1 cellular context compared by ENCODE assay signal in the genomic region with DNA sequence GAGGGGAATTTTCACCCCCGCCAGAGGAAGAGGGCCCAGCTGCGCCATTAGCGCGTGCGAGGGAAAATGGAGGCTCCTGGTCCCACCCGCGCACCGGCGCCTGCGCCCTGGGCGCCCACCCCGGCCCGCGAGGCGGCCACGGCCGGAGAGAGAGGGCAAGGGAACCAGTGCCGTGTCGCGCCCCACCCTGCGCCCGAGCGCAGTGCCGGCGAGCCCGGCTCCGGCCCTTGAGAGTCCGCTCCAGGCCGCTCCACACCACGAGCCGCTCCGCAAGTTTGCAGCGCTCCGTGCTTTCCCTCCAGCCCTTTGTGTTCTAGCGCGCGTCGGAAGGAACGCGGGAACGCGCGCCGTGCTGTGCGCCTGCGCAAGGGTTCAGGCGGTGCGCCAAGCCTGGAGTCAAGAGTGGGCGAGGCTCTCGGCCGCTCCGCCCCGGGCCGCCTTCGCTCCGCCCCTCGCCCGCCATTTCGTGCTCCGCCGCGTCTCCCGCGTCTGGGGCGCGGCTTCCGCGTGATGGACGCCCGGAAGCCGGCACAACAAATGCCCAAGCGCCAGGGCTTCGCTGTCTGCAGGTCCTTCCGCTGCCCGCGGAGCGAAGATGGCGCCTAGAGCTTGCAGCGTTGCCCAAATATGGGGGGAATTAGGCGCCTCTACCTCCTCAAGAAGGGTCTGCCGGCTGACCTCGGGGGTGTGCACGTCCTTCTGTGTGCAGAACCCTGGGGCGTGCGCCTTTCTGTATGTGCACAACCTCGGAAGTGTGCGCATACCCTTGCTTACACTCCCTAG.
TF ChIP-seq lines count a peak whose summit lies in the region.

No MANE protein-coding gene starts in this region.

TF ChIP-seq in K562, 482 proteins besides CTCF, POLR2A, EP300 and RAD21 (continued from another document and continues in another):
- TF ChIP-seq, protein P1, sequence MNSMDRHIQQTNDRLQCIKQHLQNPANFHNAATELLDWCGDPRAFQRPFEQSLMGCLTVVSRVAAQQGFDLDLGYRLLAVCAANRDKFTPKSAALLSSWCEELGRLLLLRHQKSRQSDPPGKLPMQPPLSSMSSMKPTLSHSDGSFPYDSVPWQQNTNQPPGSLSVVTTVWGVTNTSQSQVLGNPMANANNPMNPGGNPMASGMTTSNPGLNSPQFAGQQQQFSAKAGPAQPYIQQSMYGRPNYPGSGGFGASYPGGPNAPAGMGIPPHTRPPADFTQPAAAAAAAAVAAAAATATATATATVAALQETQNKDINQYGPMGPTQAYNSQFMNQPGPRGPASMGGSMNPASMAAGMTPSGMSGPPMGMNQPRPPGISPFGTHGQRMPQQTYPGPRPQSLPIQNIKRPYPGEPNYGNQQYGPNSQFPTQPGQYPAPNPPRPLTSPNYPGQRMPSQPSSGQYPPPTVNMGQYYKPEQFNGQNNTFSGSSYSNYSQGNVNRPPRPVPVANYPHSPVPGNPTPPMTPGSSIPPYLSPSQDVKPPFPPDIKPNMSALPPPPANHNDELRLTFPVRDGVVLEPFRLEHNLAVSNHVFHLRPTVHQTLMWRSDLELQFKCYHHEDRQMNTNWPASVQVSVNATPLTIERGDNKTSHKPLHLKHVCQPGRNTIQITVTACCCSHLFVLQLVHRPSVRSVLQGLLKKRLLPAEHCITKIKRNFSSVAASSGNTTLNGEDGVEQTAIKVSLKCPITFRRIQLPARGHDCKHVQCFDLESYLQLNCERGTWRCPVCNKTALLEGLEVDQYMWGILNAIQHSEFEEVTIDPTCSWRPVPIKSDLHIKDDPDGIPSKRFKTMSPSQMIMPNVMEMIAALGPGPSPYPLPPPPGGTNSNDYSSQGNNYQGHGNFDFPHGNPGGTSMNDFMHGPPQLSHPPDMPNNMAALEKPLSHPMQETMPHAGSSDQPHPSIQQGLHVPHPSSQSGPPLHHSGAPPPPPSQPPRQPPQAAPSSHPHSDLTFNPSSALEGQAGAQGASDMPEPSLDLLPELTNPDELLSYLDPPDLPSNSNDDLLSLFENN (IDR thresholded peaks at IDR 0.05; ENCODE audit: low read depth in 2 of 2, low read length in 2 of 2) = no peak
- TF ChIP-seq NR1H2 (CRISPR knock-in tag; IDR thresholded peaks at IDR 0.05) (no peak), MECOM (CRISPR knock-in tag; IDR thresholded peaks at IDR 0.05) (no peak), RUNX1 (IDR thresholded peaks at IDR 0.05; ENCODE audit: low read depth) (no peak), CBX1 (IDR thresholded peaks at IDR 0.05; ENCODE audit: low read depth) (no peak), ZNF780A (CRISPR knock-in tag; IDR thresholded peaks at IDR 0.05) (no peak), SRSF7 (optimal IDR thresholded peaks at IDR 0.05; ENCODE audit: low read depth, low read length) (no peak), BMI1 (IDR thresholded peaks at IDR 0.05; ENCODE audit: low read length) (no peak), SP1 (CRISPR knock-in tag; IDR thresholded peaks at IDR 0.05) (peak; percentile 82), HDAC1 (IDR thresholded peaks at IDR 0.05) (no peak), NFYB (IDR thresholded peaks at IDR 0.05; ENCODE audit: extremely low read depth, insufficient read length) (no peak), ZNF830 (CRISPR knock-in tag; IDR thresholded peaks at IDR 0.05) (no peak), CHD2 (IDR thresholded peaks at IDR 0.05; ENCODE audit: low read depth, low read length) (no peak; the same call in 1 of the 2 replicates), ETV5 (CRISPR knock-in tag; IDR thresholded peaks at IDR 0.05; ENCODE audit: low read depth) (peak; percentile 82), HMGN3 (IDR thresholded peaks at IDR 0.05; ENCODE audit: borderline replicate concordance, extremely low read depth, insufficient read length, low read depth, low read length) (peak; percentile 68), YY1 (IDR thresholded peaks at IDR 0.05; ENCODE audit: borderline replicate concordance in 1 of 3, control insufficient read depth in 1 of 3, extremely low read depth in 1 of 3, insufficient read depth in 3 of 3, insufficient read length in 1 of 3, insufficient replicate concordance in 2 of 3, low read depth in 1 of 3, low read length in 2 of 3) (peak; percentile 85 to 98 (median 98)), TAF1 (IDR thresholded peaks at IDR 0.05; ENCODE audit: control insufficient read depth, extremely low read depth, insufficient read depth, low read length, severe bottlenecking) (peak; percentile 46), TEAD1 (CRISPR knock-in tag; IDR thresholded peaks at IDR 0.05) (peak in 1 of 2 experiments; percentile 78; a peak in 1 of 4 replicates), SNIP1 (IDR thresholded peaks at IDR 0.05; ENCODE audit: low read depth) (no peak), ZNF165 (CRISPR knock-in tag; IDR thresholded peaks at IDR 0.05; ENCODE audit: borderline replicate concordance) (no peak), ZNF184 (CRISPR knock-in tag; IDR thresholded peaks at IDR 0.05) (no peak), SIRT6 (IDR thresholded peaks at IDR 0.05; ENCODE audit: low read depth, low read length) (no peak), CCAR2 (IDR thresholded peaks at IDR 0.05; ENCODE audit: low read depth, low read length) (no peak), YBX1 (IDR thresholded peaks at IDR 0.05) (no peak)
- TF ChIP-seq, protein P2, sequence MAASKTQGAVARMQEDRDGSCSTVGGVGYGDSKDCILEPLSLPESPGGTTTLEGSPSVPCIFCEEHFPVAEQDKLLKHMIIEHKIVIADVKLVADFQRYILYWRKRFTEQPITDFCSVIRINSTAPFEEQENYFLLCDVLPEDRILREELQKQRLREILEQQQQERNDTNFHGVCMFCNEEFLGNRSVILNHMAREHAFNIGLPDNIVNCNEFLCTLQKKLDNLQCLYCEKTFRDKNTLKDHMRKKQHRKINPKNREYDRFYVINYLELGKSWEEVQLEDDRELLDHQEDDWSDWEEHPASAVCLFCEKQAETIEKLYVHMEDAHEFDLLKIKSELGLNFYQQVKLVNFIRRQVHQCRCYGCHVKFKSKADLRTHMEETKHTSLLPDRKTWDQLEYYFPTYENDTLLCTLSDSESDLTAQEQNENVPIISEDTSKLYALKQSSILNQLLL (CRISPR knock-in tag; IDR thresholded peaks at IDR 0.05; ENCODE audit: borderline replicate concordance) = no peak
- TF ChIP-seq, protein P3, sequence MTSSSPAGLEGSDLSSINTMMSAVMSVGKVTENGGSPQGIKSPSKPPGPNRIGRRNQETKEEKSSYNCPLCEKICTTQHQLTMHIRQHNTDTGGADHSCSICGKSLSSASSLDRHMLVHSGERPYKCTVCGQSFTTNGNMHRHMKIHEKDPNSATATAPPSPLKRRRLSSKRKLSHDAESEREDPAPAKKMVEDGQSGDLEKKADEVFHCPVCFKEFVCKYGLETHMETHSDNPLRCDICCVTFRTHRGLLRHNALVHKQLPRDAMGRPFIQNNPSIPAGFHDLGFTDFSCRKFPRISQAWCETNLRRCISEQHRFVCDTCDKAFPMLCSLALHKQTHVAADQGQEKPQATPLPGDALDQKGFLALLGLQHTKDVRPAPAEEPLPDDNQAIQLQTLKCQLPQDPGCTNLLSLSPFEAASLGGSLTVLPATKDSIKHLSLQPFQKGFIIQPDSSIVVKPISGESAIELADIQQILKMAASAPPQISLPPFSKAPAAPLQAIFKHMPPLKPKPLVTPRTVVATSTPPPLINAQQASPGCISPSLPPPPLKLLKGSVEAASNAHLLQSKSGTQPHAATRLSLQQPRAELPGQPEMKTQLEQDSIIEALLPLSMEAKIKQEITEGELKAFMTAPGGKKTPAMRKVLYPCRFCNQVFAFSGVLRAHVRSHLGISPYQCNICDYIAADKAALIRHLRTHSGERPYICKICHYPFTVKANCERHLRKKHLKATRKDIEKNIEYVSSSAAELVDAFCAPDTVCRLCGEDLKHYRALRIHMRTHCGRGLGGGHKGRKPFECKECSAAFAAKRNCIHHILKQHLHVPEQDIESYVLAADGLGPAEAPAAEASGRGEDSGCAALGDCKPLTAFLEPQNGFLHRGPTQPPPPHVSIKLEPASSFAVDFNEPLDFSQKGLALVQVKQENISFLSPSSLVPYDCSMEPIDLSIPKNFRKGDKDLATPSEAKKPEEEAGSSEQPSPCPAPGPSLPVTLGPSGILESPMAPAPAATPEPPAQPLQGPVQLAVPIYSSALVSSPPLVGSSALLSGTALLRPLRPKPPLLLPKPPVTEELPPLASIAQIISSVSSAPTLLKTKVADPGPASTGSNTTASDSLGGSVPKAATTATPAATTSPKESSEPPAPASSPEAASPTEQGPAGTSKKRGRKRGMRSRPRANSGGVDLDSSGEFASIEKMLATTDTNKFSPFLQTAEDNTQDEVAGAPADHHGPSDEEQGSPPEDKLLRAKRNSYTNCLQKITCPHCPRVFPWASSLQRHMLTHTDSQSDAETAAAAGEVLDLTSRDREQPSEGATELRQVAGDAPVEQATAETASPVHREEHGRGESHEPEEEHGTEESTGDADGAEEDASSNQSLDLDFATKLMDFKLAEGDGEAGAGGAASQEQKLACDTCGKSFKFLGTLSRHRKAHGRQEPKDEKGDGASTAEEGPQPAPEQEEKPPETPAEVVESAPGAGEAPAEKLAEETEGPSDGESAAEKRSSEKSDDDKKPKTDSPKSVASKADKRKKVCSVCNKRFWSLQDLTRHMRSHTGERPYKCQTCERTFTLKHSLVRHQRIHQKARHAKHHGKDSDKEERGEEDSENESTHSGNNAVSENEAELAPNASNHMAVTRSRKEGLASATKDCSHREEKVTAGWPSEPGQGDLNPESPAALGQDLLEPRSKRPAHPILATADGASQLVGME (CRISPR knock-in tag; IDR thresholded peaks at IDR 0.05) = no peak
- TF ChIP-seq, protein P4, sequence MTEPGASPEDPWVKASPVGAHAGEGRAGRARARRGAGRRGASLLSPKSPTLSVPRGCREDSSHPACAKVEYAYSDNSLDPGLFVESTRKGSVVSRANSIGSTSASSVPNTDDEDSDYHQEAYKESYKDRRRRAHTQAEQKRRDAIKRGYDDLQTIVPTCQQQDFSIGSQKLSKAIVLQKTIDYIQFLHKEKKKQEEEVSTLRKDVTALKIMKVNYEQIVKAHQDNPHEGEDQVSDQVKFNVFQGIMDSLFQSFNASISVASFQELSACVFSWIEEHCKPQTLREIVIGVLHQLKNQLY (CRISPR knock-in tag; conservative IDR thresholded peaks at IDR 0.05) = no peak
- TF ChIP-seq, protein P5, sequence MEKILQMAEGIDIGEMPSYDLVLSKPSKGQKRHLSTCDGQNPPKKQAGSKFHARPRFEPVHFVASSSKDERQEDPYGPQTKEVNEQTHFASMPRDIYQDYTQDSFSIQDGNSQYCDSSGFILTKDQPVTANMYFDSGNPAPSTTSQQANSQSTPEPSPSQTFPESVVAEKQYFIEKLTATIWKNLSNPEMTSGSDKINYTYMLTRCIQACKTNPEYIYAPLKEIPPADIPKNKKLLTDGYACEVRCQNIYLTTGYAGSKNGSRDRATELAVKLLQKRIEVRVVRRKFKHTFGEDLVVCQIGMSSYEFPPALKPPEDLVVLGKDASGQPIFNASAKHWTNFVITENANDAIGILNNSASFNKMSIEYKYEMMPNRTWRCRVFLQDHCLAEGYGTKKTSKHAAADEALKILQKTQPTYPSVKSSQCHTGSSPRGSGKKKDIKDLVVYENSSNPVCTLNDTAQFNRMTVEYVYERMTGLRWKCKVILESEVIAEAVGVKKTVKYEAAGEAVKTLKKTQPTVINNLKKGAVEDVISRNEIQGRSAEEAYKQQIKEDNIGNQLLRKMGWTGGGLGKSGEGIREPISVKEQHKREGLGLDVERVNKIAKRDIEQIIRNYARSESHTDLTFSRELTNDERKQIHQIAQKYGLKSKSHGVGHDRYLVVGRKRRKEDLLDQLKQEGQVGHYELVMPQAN (IDR thresholded peaks at IDR 0.05; ENCODE audit: borderline replicate concordance) = no peak
- TF ChIP-seq, protein P6, sequence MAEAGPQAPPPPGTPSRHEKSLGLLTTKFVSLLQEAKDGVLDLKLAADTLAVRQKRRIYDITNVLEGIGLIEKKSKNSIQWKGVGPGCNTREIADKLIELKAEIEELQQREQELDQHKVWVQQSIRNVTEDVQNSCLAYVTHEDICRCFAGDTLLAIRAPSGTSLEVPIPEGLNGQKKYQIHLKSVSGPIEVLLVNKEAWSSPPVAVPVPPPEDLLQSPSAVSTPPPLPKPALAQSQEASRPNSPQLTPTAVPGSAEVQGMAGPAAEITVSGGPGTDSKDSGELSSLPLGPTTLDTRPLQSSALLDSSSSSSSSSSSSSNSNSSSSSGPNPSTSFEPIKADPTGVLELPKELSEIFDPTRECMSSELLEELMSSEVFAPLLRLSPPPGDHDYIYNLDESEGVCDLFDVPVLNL (CRISPR knock-in tag; IDR thresholded peaks at IDR 0.05; ENCODE audit: low read depth) = 0 out of 2 replicates have a peak, but pooled peaks have one; percentile 28
- TF ChIP-seq, protein P7, sequence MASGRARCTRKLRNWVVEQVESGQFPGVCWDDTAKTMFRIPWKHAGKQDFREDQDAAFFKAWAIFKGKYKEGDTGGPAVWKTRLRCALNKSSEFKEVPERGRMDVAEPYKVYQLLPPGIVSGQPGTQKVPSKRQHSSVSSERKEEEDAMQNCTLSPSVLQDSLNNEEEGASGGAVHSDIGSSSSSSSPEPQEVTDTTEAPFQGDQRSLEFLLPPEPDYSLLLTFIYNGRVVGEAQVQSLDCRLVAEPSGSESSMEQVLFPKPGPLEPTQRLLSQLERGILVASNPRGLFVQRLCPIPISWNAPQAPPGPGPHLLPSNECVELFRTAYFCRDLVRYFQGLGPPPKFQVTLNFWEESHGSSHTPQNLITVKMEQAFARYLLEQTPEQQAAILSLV (tag; IDR thresholded peaks at IDR 0.05) = no peak
- TF ChIP-seq, protein P8, sequence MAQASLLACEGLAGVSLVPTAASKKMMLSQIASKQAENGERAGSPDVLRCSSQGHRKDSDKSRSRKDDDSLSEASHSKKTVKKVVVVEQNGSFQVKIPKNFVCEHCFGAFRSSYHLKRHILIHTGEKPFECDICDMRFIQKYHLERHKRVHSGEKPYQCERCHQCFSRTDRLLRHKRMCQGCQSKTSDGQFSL (CRISPR knock-in tag; IDR thresholded peaks at IDR 0.05) = peak; percentile 51; the same call in 1 of the 2 replicates
- TF ChIP-seq, protein P8 (tag; IDR thresholded peaks at IDR 0.05) = no peak
- TF ChIP-seq, protein P9, sequence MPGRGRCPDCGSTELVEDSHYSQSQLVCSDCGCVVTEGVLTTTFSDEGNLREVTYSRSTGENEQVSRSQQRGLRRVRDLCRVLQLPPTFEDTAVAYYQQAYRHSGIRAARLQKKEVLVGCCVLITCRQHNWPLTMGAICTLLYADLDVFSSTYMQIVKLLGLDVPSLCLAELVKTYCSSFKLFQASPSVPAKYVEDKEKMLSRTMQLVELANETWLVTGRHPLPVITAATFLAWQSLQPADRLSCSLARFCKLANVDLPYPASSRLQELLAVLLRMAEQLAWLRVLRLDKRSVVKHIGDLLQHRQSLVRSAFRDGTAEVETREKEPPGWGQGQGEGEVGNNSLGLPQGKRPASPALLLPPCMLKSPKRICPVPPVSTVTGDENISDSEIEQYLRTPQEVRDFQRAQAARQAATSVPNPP (IDR thresholded peaks at IDR 0.05; ENCODE audit: borderline replicate concordance, insufficient read depth, insufficient read length) = no peak
